12 cellular contexts compared by ENCODE assay signal in genomic region chr14:95227279-95227860, GRCh38.
DNase-seq lines count a peak whose midpoint lies in the region; ATAC-seq and TF ChIP-seq lines count a peak whose summit lies in the region.
"Had no signal": no experiment of that assay in that cellular context is flagged by ENCODE, and none has a peak within 500 bp of the region (broad histone marks: within the 10 kb centered on the region; RNA-seq: fewer than 3 reads in every experiment).

No MANE protein-coding gene starts in this region.

- H3K9ac ChIP-seq in parathyroid adenoma = no peak overlapping the region
- H3K9ac ChIP-seq in endodermal cell (ENCODE audit: extremely low read depth, low read length, poor library complexity, severe bottlenecking) = no peak overlapping the region

- H3K27me3 ChIP-seq in parathyroid adenoma (ENCODE audit: control insufficient read depth, insufficient read depth, low read length) (no peaks in the 10 kb centered on the region), endodermal cell (ENCODE audit: control insufficient read depth, insufficient read depth, low read length, poor library complexity, severe bottlenecking) (no peaks in the 10 kb centered on the region)

- peak overlapping the region; percentile 52 for H3K4me2 ChIP-seq in parathyroid adenoma (ENCODE audit: low read length)

- DNase-seq in DMS153 treated with DMSO at 0.1 percent for 48 hours (lab: John Stamatoyannopoulos, UW; ENCODE audit: unreplicated experiment) (peak; percentile 43), NCI-H2171 (lab: John Stamatoyannopoulos, UW) (peak; percentile 49), choroid plexus epithelial cell (ENCODE audit: low read depth) (peak; percentile 74), endodermal cell (no peak)
- no peak for DNase-seq in T-helper 2 cell treated with Interferon-gamma antibody and Interleukin-4, amounts not matched to agents 5 μg/mL and 100 μg/mL, for 36 hours (ENCODE audit: low spot score)
- no peak for DNase-seq in naive thymus-derived CD8-positive, alpha-beta T cell
- DNase-seq: activated gamma-delta T cell, C1 segment of cervical spinal cord, heart right ventricle had no signal

- H3K4me3 Mint-ChIP-seq in T-helper 2 cell treated with Interferon-gamma antibody and Interleukin-4, amounts not matched to agents 5 μg/mL and 100 μg/mL, for 36 hours = no peak overlapping the region
- H3K4me3 Mint-ChIP-seq in endodermal cell = no peak overlapping the region
- H3K4me3 Mint-ChIP-seq in naive thymus-derived CD8-positive, alpha-beta T cell = no peak overlapping the region

- H3K9me3 ChIP-seq in parathyroid adenoma (ENCODE audit: control insufficient read depth, low read length) (no peaks in the 10 kb centered on the region), endodermal cell (ENCODE audit: control insufficient read depth, low read length) (no peaks in the 10 kb centered on the region)
- H3K9me3 ChIP-seq: heart right ventricle had no signal

- H3K27ac ChIP-seq in parathyroid adenoma = peak overlapping the region; percentile 72
- no peak overlapping the region for H3K27ac ChIP-seq in endodermal cell (ENCODE audit: low read depth, low read length)
- H3K27ac ChIP-seq: heart right ventricle had no signal

- H3K36me3 ChIP-seq in parathyroid adenoma (ENCODE audit: control insufficient read depth, insufficient read depth, low read length) = no peaks in the 10 kb centered on the region
- H3K36me3 ChIP-seq in endodermal cell (ENCODE audit: control insufficient read depth, insufficient read depth, low read length) = no peaks in the 10 kb centered on the region
- H3K36me3 ChIP-seq: heart right ventricle had no signal

- no peaks in the 10 kb centered on the region for H3K9me3 Mint-ChIP-seq in T-helper 2 cell treated with Interferon-gamma antibody and Interleukin-4, amounts not matched to agents 5 μg/mL and 100 μg/mL, for 36 hours
- no peaks in the 10 kb centered on the region for H3K9me3 Mint-ChIP-seq in endodermal cell
- H3K9me3 Mint-ChIP-seq in naive thymus-derived CD8-positive, alpha-beta T cell = no peaks in the 10 kb centered on the region

- ATAC-seq in GM21528 (IDR thresholded peaks at IDR 0.05; ENCODE audit: low FRiP score, unreplicated experiment) = no peak
- ATAC-seq in naive thymus-derived CD8-positive, alpha-beta T cell = no peak
- ATAC-seq: sciatic nerve had no signal

- H3K27me3 Mint-ChIP-seq in T-helper 2 cell treated with Interferon-gamma antibody and Interleukin-4, amounts not matched to agents 5 μg/mL and 100 μg/mL, for 36 hours (ENCODE audit: low read depth) = peaks cover 3% of the 10 kb centered on the region
- no peaks in the 10 kb centered on the region for H3K27me3 Mint-ChIP-seq in endodermal cell (ENCODE audit: insufficient read depth)
- peaks cover 0 to 2% (median 0%) of the 10 kb centered on the region in 5 donors for H3K27me3 Mint-ChIP-seq in naive thymus-derived CD8-positive, alpha-beta T cell

- TF ChIP-seq CTCF in choroid plexus epithelial cell (conservative IDR thresholded peaks at IDR 0.05; ENCODE audit: low read depth, low read length) (no peak), parathyroid adenoma (IDR thresholded peaks at IDR 0.05) (no peak), endodermal cell (conservative IDR thresholded peaks at IDR 0.05) (no peak)

- POLR2A ChIA-PET in naive thymus-derived CD8-positive, alpha-beta T cell (lab: Charles Lee) = no interaction called here

- H3K36me3 Mint-ChIP-seq in T-helper 2 cell treated with Interferon-gamma antibody and Interleukin-4, amounts not matched to agents 5 μg/mL and 100 μg/mL, for 36 hours (ENCODE audit: low read depth) = no peaks in the 10 kb centered on the region
- H3K36me3 Mint-ChIP-seq in endodermal cell (ENCODE audit: low read depth) = no peaks in the 10 kb centered on the region
- H3K36me3 Mint-ChIP-seq in naive thymus-derived CD8-positive, alpha-beta T cell = no peaks in the 10 kb centered on the region

- WGBS in endodermal cell (ENCODE audit: insufficient coverage in 1 of 2, insufficient read length in 1 of 2), 2 experiments = 91 to 95% methylated on average over 14 to 19 of the region's 19 CpGs

- no peaks in the 10 kb centered on the region for H3K4me1 Mint-ChIP-seq in T-helper 2 cell treated with Interferon-gamma antibody and Interleukin-4, amounts not matched to agents 5 μg/mL and 100 μg/mL, for 36 hours (ENCODE audit: low read depth)
- peaks cover 4% of the 10 kb centered on the region for H3K4me1 Mint-ChIP-seq in endodermal cell
- no peaks in the 10 kb centered on the region for H3K4me1 Mint-ChIP-seq in naive thymus-derived CD8-positive, alpha-beta T cell

- no peak overlapping the region for H3K27ac Mint-ChIP-seq in T-helper 2 cell treated with Interferon-gamma antibody and Interleukin-4, amounts not matched to agents 5 μg/mL and 100 μg/mL, for 36 hours
- H3K27ac Mint-ChIP-seq in endodermal cell = no peak overlapping the region
- H3K27ac Mint-ChIP-seq in naive thymus-derived CD8-positive, alpha-beta T cell = no peak overlapping the region

- H3K79me2 ChIP-seq in parathyroid adenoma = no peaks in the 10 kb centered on the region

- H3K4me3 ChIP-seq in choroid plexus epithelial cell (ENCODE audit: low read depth, low read length) = peak overlapping the region; percentile 25
- H3K4me3 ChIP-seq in parathyroid adenoma (ENCODE audit: low read depth, low read length) = peak overlapping the region; percentile 2
- no peak overlapping the region for H3K4me3 ChIP-seq in endodermal cell (ENCODE audit: low read length)
- H3K4me3 ChIP-seq: heart right ventricle had no signal

- peak overlapping the region; percentile 90 for H2AFZ ChIP-seq in parathyroid adenoma

- H3K4me1 ChIP-seq in parathyroid adenoma = peaks cover 12% of the 10 kb centered on the region
- H3K4me1 ChIP-seq in endodermal cell (ENCODE audit: control insufficient read depth, insufficient read depth, low read length) = peaks cover 7% of the 10 kb centered on the region

Comparison
In these comparisons a context has a peak if more than half of its experiments do, and no peak if none do; other contexts are left out.
1. DNase-seq: peak in DMS153 treated with DMSO at 0.1 percent for 48 hours (single experiment), NCI-H2171 (single experiment) and choroid plexus epithelial cell (single experiment); none in T-helper 2 cell treated with Interferon-gamma antibody and Interleukin-4, amounts not matched to agents 5 μg/mL and 100 μg/mL, for 36 hours (single experiment), endodermal cell (single experiment) and naive thymus-derived CD8-positive, alpha-beta T cell (0 of 10).